Comparison of ENCODE assay signal across 20 cellular contexts in the genomic region with DNA sequence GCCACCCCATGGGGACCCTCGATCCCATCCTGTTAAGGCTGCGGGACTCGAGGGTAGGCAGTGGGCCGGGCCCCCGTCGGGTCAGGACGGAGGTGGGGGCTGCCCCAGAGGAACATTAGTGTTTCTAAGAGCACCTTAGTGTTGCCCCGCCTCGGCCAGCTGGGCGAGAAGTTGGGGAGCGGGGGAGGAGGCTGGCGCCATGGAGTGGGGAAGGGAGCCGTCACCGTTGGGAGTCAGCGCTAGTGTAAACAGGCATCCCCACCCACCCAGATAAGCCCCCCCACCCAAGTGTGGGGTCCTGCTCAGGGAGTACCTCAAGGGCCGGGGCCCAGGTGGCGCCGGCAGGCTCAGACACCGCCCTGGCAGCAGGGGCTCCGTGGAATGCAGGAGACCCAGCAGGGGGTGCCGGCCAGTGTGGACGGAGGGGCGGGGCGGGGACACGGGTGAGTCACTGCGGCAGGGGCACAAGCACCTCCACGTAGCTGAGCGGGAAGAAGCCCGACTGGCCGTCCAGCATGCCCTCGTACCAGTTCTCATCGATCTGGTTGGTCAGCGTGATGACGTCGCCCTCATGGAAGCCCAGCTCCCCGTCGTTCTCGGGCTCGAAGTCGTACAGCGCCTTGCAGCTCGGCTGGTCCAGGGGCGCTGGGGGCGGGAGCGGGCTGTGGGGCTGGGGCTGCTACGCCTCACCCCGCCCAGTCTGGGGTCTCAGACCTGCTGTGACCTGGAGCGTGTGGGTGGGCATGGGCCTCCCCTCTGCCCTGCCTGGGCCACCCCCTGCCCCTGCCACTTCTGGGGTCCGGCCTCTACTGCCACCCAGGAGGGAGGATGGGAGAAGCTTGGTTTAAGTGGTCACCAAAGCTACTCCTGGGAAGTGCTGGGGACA. TPM values are rescaled to one million over a fixed set of nuclear protein-coding genes. Genes with fewer than 3 reads are reported as not detected.
A peak's percentile ranks its signal among the peaks of the same experiment; 100 is the strongest.
DNase-seq lines count a peak whose midpoint lies in the region; TF ChIP-seq lines count a peak whose summit lies in the region.
"Had no signal": no experiment of that assay in that cellular context is flagged by ENCODE, and none has a peak within 500 bp of the region (broad histone marks: within the 10 kb centered on the region; RNA-seq: fewer than 3 reads in every experiment).

No MANE protein-coding gene starts in this region.

- H3K27ac ChIP-seq in esophagus muscularis mucosa (replicated peaks in 1 of 4) (peak overlapping the region; percentile 23 to 63 (median 46)), osteoblast (ENCODE audit: low read depth, low read length) (no peak overlapping the region)
- H3K27ac ChIP-seq: coronary artery, right atrium auricular region had no signal

- H3K36me3 ChIP-seq in esophagus muscularis mucosa (peaks cover 52 to 89% (median 80%) of the 10 kb centered on the region in 4 donors), osteoblast (ENCODE audit: insufficient read depth, low read length) (peaks cover 63% of the 10 kb centered on the region)

- H3K4me3 ChIP-seq in esophagus muscularis mucosa (no peak overlapping the region), osteoblast (ENCODE audit: insufficient read depth, low read length) (no peak overlapping the region)
- H3K4me3 ChIP-seq: coronary artery, right atrium auricular region, tibial nerve had no signal

- WGBS in esophagus muscularis mucosa = 94% methylated on average over 23 of the region's 49 CpGs

- H3K9me3 ChIP-seq in esophagus muscularis mucosa (no peaks in the 10 kb centered on the region), osteoblast (ENCODE audit: low read depth, low read length) (no peaks in the 10 kb centered on the region)
- H3K9me3 ChIP-seq: right atrium auricular region, tibial nerve had no signal

- DNase-seq in ELF-1 (ENCODE audit: low read depth, low spot score) (peak; percentile 51), NCI-H69 (lab: John Stamatoyannopoulos, UW) (peak; percentile 41), esophagus muscularis mucosa (ENCODE audit: extremely low spot score) (no peak), osteoblast (ENCODE audit: insufficient read length, low spot score, missing footprints) (peak; percentile 66), DMS53 treated with DMSO at 0.1 percent for 48 hours (lab: John Stamatoyannopoulos, UW; ENCODE audit: unreplicated experiment) (no peak), NOMO-1 (lab: John Stamatoyannopoulos, UW; ENCODE audit: unreplicated experiment in 2 of 2) (no peak), NCI-H1105 treated with DMSO at 0.1 percent for 48 hours (lab: John Stamatoyannopoulos, UW) (no peak), hepatic stellate cell (ENCODE audit: low spot score) (no peak)
- DNase-seq: activated CD4-positive, alpha-beta memory T cell treated with anti-CD3 and anti-CD28 coated beads for 36 hours; AML-193; left ventricle myocardium superior; naive thymus-derived CD4-positive, alpha-beta T cell; NCI-H1048; NCI-H510A; PC-3; stimulated activated CD4-positive, alpha-beta T cell treated with anti-CD3 and anti-CD28 coated beads, Interleukin-2, amount 100 ng/mL, for 24 hours; stimulated activated CD8-positive, alpha-beta memory T cell treated with anti-CD3 and anti-CD28 coated beads, Interleukin-4, amount 100 ng/mL, for 48 hours had no signal

- H4K20me1 ChIP-seq in osteoblast (ENCODE audit: insufficient read depth, low read length) = peaks cover 29% of the 10 kb centered on the region

- H3K4me2 ChIP-seq in osteoblast (ENCODE audit: insufficient read depth, low read length) = no peak overlapping the region

- TF ChIP-seq EP300 in esophagus muscularis mucosa (IDR thresholded peaks at IDR 0.05) = no peak

- no peak for TF ChIP-seq CTCF in esophagus muscularis mucosa (IDR thresholded peaks at IDR 0.05)
- no peak for TF ChIP-seq CTCF in osteoblast (IDR thresholded peaks at IDR 0.05; ENCODE audit: extremely low read depth, low read depth, low read length)

- H3K27me3 ChIP-seq in esophagus muscularis mucosa (no peaks in the 10 kb centered on the region), osteoblast (ENCODE audit: insufficient read depth, low read length) (no peaks in the 10 kb centered on the region)
- H3K27me3 ChIP-seq: right atrium auricular region, tibial nerve had no signal

- H3K4me1 ChIP-seq in esophagus muscularis mucosa = peaks cover 0 to 25% (median 20%) of the 10 kb centered on the region in 4 donors
- H3K4me1 ChIP-seq in osteoblast (ENCODE audit: insufficient read depth, low read length) = no peaks in the 10 kb centered on the region
- H3K4me1 ChIP-seq: right atrium auricular region had no signal

- intact Hi-C loops in esophagus muscularis mucosa (cut with DNase I) = no loop called here

- H2AFZ ChIP-seq in osteoblast (ENCODE audit: low read length) = no peak overlapping the region

- peaks cover 15% of the 10 kb centered on the region for H3K79me2 ChIP-seq in osteoblast (ENCODE audit: insufficient read depth, low read length)

- TF ChIP-seq POLR2A in esophagus muscularis mucosa (IDR thresholded peaks at IDR 0.05; ENCODE audit: low read depth) = no peak

RNA-seq across cellular contexts. Expression of gene MPND, which starts 18.0 kb away (rescaled TPM):
- total RNA-seq in esophagus muscularis mucosa = 1 to 10 TPM; 5.3 to 9.2 (median 7.6) TPM
- total RNA-seq in osteoblast = 6.8 and 6.9 TPM in 2 replicates

RNA-seq across cellular contexts. Expression of gene STAP2, which starts 22.8 kb away (rescaled TPM):
- 1 to 10 TPM in 2 of 4 donors, under 1 TPM in 1, not detected in 1; 0.52 to 3.3 (median 1.7) TPM for total RNA-seq in esophagus muscularis mucosa
- total RNA-seq in osteoblast = 2.4 and 2.5 TPM in 2 replicates

RNA-seq across cellular contexts. Expression of gene SH3GL1, which starts 39.0 kb away (rescaled TPM):
- total RNA-seq in esophagus muscularis mucosa (10 to 100 TPM; 49.4 to 77.2 (median 59.5) TPM), osteoblast (83.2 and 84.9 TPM in 2 replicates)

RNA-seq across cellular contexts. Expression of gene CHAF1A, which starts 41.0 kb away (rescaled TPM):
- total RNA-seq in esophagus muscularis mucosa (10 to 100 TPM in 1 of 4 donors, 1 to 10 TPM in 3; 4.6 to 14.6 (median 7.6) TPM), osteoblast (3.6 and 5.6 TPM in 2 replicates)

RNA-seq across cellular contexts. Expression of gene FSD1, which starts 57.0 kb away (rescaled TPM):
- under 1 TPM in 2 of 4 donors, not detected in 2; 0.29 to 0.50 TPM for total RNA-seq in esophagus muscularis mucosa
- 0.29 and 1.1 TPM in 2 replicates for total RNA-seq in osteoblast
- total RNA-seq: left ventricle myocardium superior, right atrium auricular region had no signal

Comparison
In these comparisons a context has a peak if more than half of its experiments do, and no peak if none do; other contexts are left out.
1. DNase-seq: peak in ELF-1 (single experiment), NCI-H69 (single experiment) and osteoblast (single experiment); none in esophagus muscularis mucosa (single experiment), DMS53 treated with DMSO at 0.1 percent for 48 hours (single experiment), NOMO-1 (0 of 2), NCI-H1105 treated with DMSO at 0.1 percent for 48 hours (single experiment) and hepatic stellate cell (single experiment).